8 cellular contexts compared by ENCODE assay signal in genomic region chr2:7044253-7045250, GRCh38.
A peak's percentile ranks its signal among the peaks of the same experiment; 100 is the strongest.
DNase-seq lines count a peak whose midpoint lies in the region; ATAC-seq, FAIRE-seq and TF ChIP-seq lines count a peak whose summit lies in the region.

No MANE protein-coding gene starts in this region.

- peak overlapping the region; percentile 11 for H3K27ac Mint-ChIP-seq in T-helper 17 cell

- no peak overlapping the region for H3K27ac ChIP-seq in small intestine (ENCODE audit: low read depth in 1 of 2, low read length in 1 of 2)

- H3K4me1 Mint-ChIP-seq in T-helper 17 cell, result peaks cover 10% of the 10 kb centered on the region

- CTCF ChIA-PET in BJ (lab: Yijun Ruan, JAX), result interaction anchor here (0.8 to 2.3 kb wide), 15 partner anchors 9 to 151 kb away, joined by 3 to 16 read pairs (median 5); partner anchors contain the start of gene RNF144A

- POLR2A ChIA-PET in BJ (lab: Charles Lee), result no interaction called here

- no peak overlapping the region for H3K4me3 Mint-ChIP-seq in T-helper 17 cell

- peaks cover 5% of the 10 kb centered on the region for H3K36me3 Mint-ChIP-seq in T-helper 17 cell (ENCODE audit: low read depth)

- H3K27me3 ChIP-seq in BJ (ENCODE audit: control insufficient read depth, insufficient read depth, low read length) (no peaks in the 10 kb centered on the region), small intestine (ENCODE audit: control insufficient read depth in 2 of 2, insufficient read depth in 2 of 2, low read length in 2 of 2) (no peaks in the 10 kb centered on the region)

- 72 to 79% (median 78%) methylated on average over 17 of the region's 17 CpGs for WGBS in small intestine, 3 donors

- no peaks in the 10 kb centered on the region for H3K36me3 ChIP-seq in BJ (ENCODE audit: control insufficient read depth, insufficient read depth, low read length)
- H3K36me3 ChIP-seq in small intestine (ENCODE audit: control insufficient read depth in 2 of 2, insufficient read depth in 2 of 2, low read length in 2 of 2), result peaks cover 0 to 4% of the 10 kb centered on the region in 2 donors

- peak; percentile 94 for TF ChIP-seq CTCF in BJ (IDR thresholded peaks at IDR 0.05; ENCODE audit: insufficient read depth, low read depth, low read length)

- no peaks in the 10 kb centered on the region for H3K4me1 ChIP-seq in small intestine (ENCODE audit: control insufficient read depth in 2 of 2, insufficient read depth in 1 of 2, low read depth in 1 of 2, low read length in 1 of 2)

- FAIRE-seq in small intestine (lab: Jason Lieb, UNC), result no peak

- H3K4me3 ChIP-seq in BJ (ENCODE audit: low read depth, low read length) (no peak overlapping the region), small intestine (ENCODE audit: low read depth in 1 of 2, low read length in 2 of 2) (no peak overlapping the region)

- no peaks in the 10 kb centered on the region for H3K27me3 Mint-ChIP-seq in T-helper 17 cell

- DNase-seq in BJ (ENCODE audit: low read depth) (no peak), HS-5 (ENCODE audit: low read depth) (peak; percentile 26), T-helper 17 cell (peak; percentile 38 to 44 (median 41)), anterior cingulate cortex (lab: John Stamatoyannopoulos, UW) (peak in 45 of 58 donors; percentile 9 to 79 (median 38)), hepatic stellate cell (ENCODE audit: low spot score) (peak; percentile 42), small intestine (peak; percentile 63), HCEC 1CT (no peak)

- ATAC-seq in GM19035 (IDR thresholded peaks at IDR 0.05; ENCODE audit: unreplicated experiment) (peak; percentile 76), T-helper 17 cell (peak; percentile 81)

- H3K9me3 ChIP-seq in T-helper 17 cell (ENCODE audit: control insufficient read depth, low read length, poor library complexity, severe bottlenecking) (no peaks in the 10 kb centered on the region), small intestine (ENCODE audit: control insufficient read depth, low read depth) (no peaks in the 10 kb centered on the region)

Comparison
In these comparisons a context has a peak if more than half of its experiments do, and no peak if none do; other contexts are left out.
1. DNase-seq: peak in HS-5 (single experiment), T-helper 17 cell (3 of 3), anterior cingulate cortex (45 of 58), hepatic stellate cell (single experiment) and small intestine (single experiment); none in BJ (single experiment) and HCEC 1CT (single experiment).